ENCODE assay signal across 9 cellular contexts in genomic region chr17:76538281-76538931, GRCh38. TPM values are rescaled to one million over a fixed set of nuclear protein-coding genes. Genes with fewer than 3 reads are reported as not detected.
DNase-seq lines count a peak whose midpoint lies in the region; ATAC-seq and TF ChIP-seq lines count a peak whose summit lies in the region.
"Had no signal": no experiment of that assay in that cellular context is flagged by ENCODE, and none has a peak within 500 bp of the region (broad histone marks: within the 10 kb centered on the region; RNA-seq: fewer than 3 reads in every experiment).

No MANE protein-coding gene starts in this region.

- H2BK5ac ChIP-seq in mesendoderm (ENCODE audit: low read length) = no peak overlapping the region

- peak overlapping the region; percentile 30 for H3K23ac ChIP-seq in mesendoderm (ENCODE audit: low read length)

- no peak overlapping the region for H2BK120ac ChIP-seq in mesendoderm (ENCODE audit: low read depth, low read length)

- peak overlapping the region; percentile 10 for H3K4ac ChIP-seq in mesendoderm (ENCODE audit: low read depth, low read length)

- peaks cover 36% of the 10 kb centered on the region for H3K27me3 ChIP-seq in NT2/D1 (ENCODE audit: insufficient read depth, insufficient read length)
- H3K27me3 ChIP-seq in dorsolateral prefrontal cortex = no peaks in the 10 kb centered on the region
- H3K27me3 ChIP-seq in mesendoderm (ENCODE audit: insufficient read depth, low read length, poor library complexity) = peaks cover 1% of the 10 kb centered on the region
- peaks cover 5% of the 10 kb centered on the region for H3K27me3 ChIP-seq in thoracic aorta (replicated peaks; ENCODE audit: insufficient read depth)
- H3K27me3 ChIP-seq in foreskin keratinocyte = peaks cover 10% of the 10 kb centered on the region

- peak overlapping the region; percentile 75 for H3K18ac ChIP-seq in mesendoderm (ENCODE audit: low read length)

- no peak overlapping the region for H2BK15ac ChIP-seq in mesendoderm (replicated peaks; ENCODE audit: low read depth)

- H3K4me1 ChIP-seq in NT2/D1 (ENCODE audit: insufficient read depth, insufficient read length) (peaks cover 36% of the 10 kb centered on the region), mesendoderm (ENCODE audit: control insufficient read depth, low read depth, low read length) (peaks cover 10% of the 10 kb centered on the region), thoracic aorta (ENCODE audit: control insufficient read depth in 1 of 2, low read depth in 2 of 2) (peaks cover 4 to 27% of the 10 kb centered on the region in 2 donors), foreskin keratinocyte (no peaks in the 10 kb centered on the region)

- no peak for DNase-seq in NT2/D1 (ENCODE audit: low read depth, low spot score)
- peak in 2 of 10 donors; percentile 34 to 70 for DNase-seq in dorsolateral prefrontal cortex
- DNase-seq in mesendoderm = peak; percentile 40
- DNase-seq in thoracic aorta (ENCODE audit: low spot score) = no peak
- no peak for DNase-seq in NCI-H69 (lab: John Stamatoyannopoulos, UW)
- no peak for DNase-seq in NCI-H2227 treated with DMSO at 0.1 percent for 48 hours (lab: John Stamatoyannopoulos, UW)
- no peak for DNase-seq in foreskin keratinocyte

- intact Hi-C loops in dorsolateral prefrontal cortex (cut with DNase I) = no loop called here

- no peak for ATAC-seq in thoracic aorta (ENCODE audit: insufficient number of reproducible peaks, low FRiP score, low read depth)
- ATAC-seq in foreskin keratinocyte = no peak
- no peak for ATAC-seq in GM19351 (IDR thresholded peaks at IDR 0.05; ENCODE audit: unreplicated experiment)

- H4K8ac ChIP-seq in mesendoderm (ENCODE audit: low read depth, low read length) = no peak overlapping the region

- no CpG with 5 or more reads among the region's 37 CpGs for WGBS in mesendoderm (ENCODE audit: extremely low coverage, insufficient coverage, low lambda C conversion rate)

- peak overlapping the region; percentile 87 for H3K56ac ChIP-seq in mesendoderm (ENCODE audit: low read length)

- no peaks in the 10 kb centered on the region for H3K79me1 ChIP-seq in mesendoderm (ENCODE audit: low read length)

- peak overlapping the region; percentile 85 for H3K9ac ChIP-seq in NT2/D1 (ENCODE audit: insufficient read length, low read depth)
- H3K9ac ChIP-seq in mesendoderm (ENCODE audit: low read length) = peak overlapping the region; percentile 56

- H3K4me2 ChIP-seq in mesendoderm (ENCODE audit: low read length) = peak overlapping the region; percentile 37

- TF ChIP-seq CTCF in dorsolateral prefrontal cortex (IDR thresholded peaks at IDR 0.05 in 54 of 56, conservative IDR thresholded peaks at IDR 0.05 in 2 of 56; ENCODE audit: low read depth in 1 of 56, partially characterized antibody in 56 of 56) (no peak), thoracic aorta (IDR thresholded peaks at IDR 0.05) (no peak), foreskin keratinocyte (conservative IDR thresholded peaks at IDR 0.05) (no peak)

- H3K9me3 ChIP-seq in NT2/D1 (ENCODE audit: insufficient read depth, low read length) (no peaks in the 10 kb centered on the region), thoracic aorta (no peaks in the 10 kb centered on the region)

- H3K79me2 ChIP-seq in mesendoderm (ENCODE audit: control insufficient read depth, insufficient read depth, low read length) = no peaks in the 10 kb centered on the region

- no peak overlapping the region for H4K5ac ChIP-seq in mesendoderm (ENCODE audit: low read length)

- H3K4me3 ChIP-seq in NT2/D1 (ENCODE audit: insufficient read length, low read depth) (peak overlapping the region; percentile 65), dorsolateral prefrontal cortex (peak overlapping the region in 58 of 59 donors; percentile 24 to 72 (median 53)), mesendoderm (ENCODE audit: low read length) (peak overlapping the region; percentile 29), thoracic aorta (peak overlapping the region; percentile 60)

- no peak overlapping the region for H2AK5ac ChIP-seq in mesendoderm (ENCODE audit: low read length)

- peak overlapping the region in 36 of 59 donors; percentile 2 to 98 (median 54) for H3K27ac ChIP-seq in dorsolateral prefrontal cortex
- no peak overlapping the region for H3K27ac ChIP-seq in mesendoderm (ENCODE audit: low read depth, low read length)
- no peak overlapping the region for H3K27ac ChIP-seq in thoracic aorta
- no peak overlapping the region for H3K27ac ChIP-seq in foreskin keratinocyte

- H3K36me3 ChIP-seq in NT2/D1 (ENCODE audit: insufficient read depth, insufficient read length, low read length) (no peaks in the 10 kb centered on the region), mesendoderm (ENCODE audit: control insufficient read depth, insufficient read depth, low read length) (no peaks in the 10 kb centered on the region), thoracic aorta (no peaks in the 10 kb centered on the region)

RNA-seq across cellular contexts. Expression of gene CYGB, which starts 0.9 kb away (rescaled TPM):
- total RNA-seq in dorsolateral prefrontal cortex = 10 to 100 TPM in 118 of 120 experiments, 1 to 10 TPM in 2; 7.1 to 34.6 (median 19.7) TPM
- polyA plus RNA-seq in mesendoderm (2013, experiment 1 of 2) = 0.88 TPM
- 0.88 TPM for polyA plus RNA-seq in mesendoderm (2013, experiment 2 of 2)
- 10 to 100 TPM in 1 of 2 donors, 1 to 10 TPM in 1; 8.3 to 17.7 TPM for total RNA-seq in thoracic aorta
- 10.2 and 17.8 TPM in 2 replicates for total RNA-seq in foreskin keratinocyte
- polyA plus RNA-seq in foreskin keratinocyte = 15.0 and 24.3 TPM in 2 replicates

RNA-seq across cellular contexts. Expression of gene PRCD, which starts 1.4 kb away (rescaled TPM):
- 10 to 100 TPM in 118 of 120 experiments, 1 to 10 TPM in 2; 9.7 to 74.7 (median 21.5) TPM for total RNA-seq in dorsolateral prefrontal cortex
- polyA plus RNA-seq in mesendoderm (2013, experiment 1 of 2) = 0.59 TPM
- polyA plus RNA-seq in mesendoderm (2013, experiment 2 of 2) = 0.55 TPM
- 1 to 10 TPM; 1.9 to 2.4 TPM for total RNA-seq in thoracic aorta
- 0.63 and 0.88 TPM in 2 replicates for total RNA-seq in foreskin keratinocyte
- 0.93 and 0.99 TPM in 2 replicates for polyA plus RNA-seq in foreskin keratinocyte
- polyA plus RNA-seq: aorta had no signal

RNA-seq across cellular contexts. Expression of gene RHBDF2, which starts 37.2 kb away (rescaled TPM):
- total RNA-seq in dorsolateral prefrontal cortex (10 to 100 TPM in 119 of 120 experiments, 1 to 10 TPM in 1; 7.0 to 64.1 (median 28.9) TPM), thoracic aorta (100 to 1,000 TPM in 1 of 2 donors, 10 to 100 TPM in 1; 91.6 to 153 TPM), foreskin keratinocyte (38.1 and 49.0 TPM in 2 replicates)
- 12.3 TPM for polyA plus RNA-seq in mesendoderm (2013, experiment 1 of 2)
- 11.8 TPM for polyA plus RNA-seq in mesendoderm (2013, experiment 2 of 2)
- polyA plus RNA-seq in foreskin keratinocyte = 26.4 and 33.1 TPM in 2 replicates

RNA-seq across cellular contexts. Expression of gene ST6GALNAC2, which starts 47.3 kb away (rescaled TPM):
- total RNA-seq in dorsolateral prefrontal cortex (10 to 100 TPM in 1 of 120 experiments, 1 to 10 TPM in 98, under 1 TPM in 16, not detected in 5; 0.38 to 10.0 (median 1.8) TPM), thoracic aorta (1 to 10 TPM in 1 of 2 donors, not detected in 1; 1.8 TPM), foreskin keratinocyte (23.4 and 38.5 TPM in 2 replicates)
- 0.04 TPM for polyA plus RNA-seq in mesendoderm (2013, experiment 1 of 2)
- polyA plus RNA-seq in mesendoderm (2013, experiment 2 of 2) = 0.04 TPM
- 21.4 and 31.8 TPM in 2 replicates for polyA plus RNA-seq in foreskin keratinocyte

Comparison
In these comparisons a context has a peak if more than half of its experiments do, and no peak if none do; other contexts are left out.
1. H3K27ac ChIP-seq: peak in dorsolateral prefrontal cortex (36 of 59); none in mesendoderm (single experiment), thoracic aorta (0 of 2) and foreskin keratinocyte (single experiment).
2. Peak in every context shown above with its lines, with median percentiles within 50 percentile points of each other: H3K4me3 ChIP-seq.